In the genomic region with DNA sequence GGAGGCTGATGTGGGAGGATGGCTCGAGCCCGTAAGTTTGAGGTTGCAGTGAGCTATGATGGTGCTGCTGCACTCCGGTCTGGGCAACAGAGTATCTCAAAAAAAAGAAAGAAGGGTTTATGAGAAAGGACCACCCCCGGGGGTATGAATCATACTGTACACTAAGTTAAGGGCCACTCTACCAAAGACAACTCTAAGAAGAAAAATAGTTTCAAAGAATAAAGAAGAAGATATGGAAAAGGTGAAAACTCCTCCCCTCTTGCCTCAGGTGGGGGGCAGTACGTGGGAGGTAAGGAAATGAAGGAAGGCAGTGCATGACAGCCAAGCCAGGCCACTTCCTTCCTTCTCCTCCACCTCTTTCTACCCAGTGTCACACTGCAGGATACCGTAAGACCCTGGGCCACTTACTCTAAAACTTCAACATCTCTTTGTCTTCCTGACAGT, we compare ENCODE assay signal across 12 cellular contexts.
DNase-seq lines count a peak whose midpoint lies in the region; ATAC-seq and TF ChIP-seq lines count a peak whose summit lies in the region.
"Had no signal": no experiment of that assay in that cellular context is flagged by ENCODE, and none has a peak within 500 bp of the region (broad histone marks: within the 10 kb centered on the region; RNA-seq: fewer than 3 reads in every experiment).

No MANE protein-coding gene starts in this region.

- TF ChIP-seq CTCF in GM10248 (IDR thresholded peaks at IDR 0.05; ENCODE audit: control extremely low read depth, extremely low read depth, low read depth, missing control alignments): no peak

- H3K4me1 Mint-ChIP-seq in activated naive CD8-positive, alpha-beta T cell treated with anti-CD3 and anti-CD28 coated beads, Interleukin-2, amount 50 U/mL, for 24 hours: peaks cover 100% of the 10 kb centered on the region

- DNase-seq in GM10248 (ENCODE audit: extremely low spot score) (peak; percentile 13), T-helper 2 cell (peak in 3 of 5 experiments; percentile 12 to 73 (median 56)), HK-2 (ENCODE audit: unreplicated experiment) (no peak), head of caudate nucleus (no peak)
- DNase-seq in activated naive CD8-positive, alpha-beta T cell treated with anti-CD3 and anti-CD28 coated beads, Interleukin-2, amount 50 U/mL, for 24 hours: peak; percentile 55
- peak; percentile 47 for DNase-seq in stimulated activated CD4-positive, alpha-beta T cell treated with anti-CD3 and anti-CD28 coated beads, Interleukin-4, amount 100 ng/mL, for 24 hours
- DNase-seq: Calu3, caudate nucleus, NCI-H1092, NCI-H524 treated with DMSO at 0.1 percent for 48 hours had no signal

- no peaks in the 10 kb centered on the region for H3K9me3 Mint-ChIP-seq in activated naive CD8-positive, alpha-beta T cell treated with anti-CD3 and anti-CD28 coated beads, Interleukin-2, amount 50 U/mL, for 24 hours

- peaks cover 22% of the 10 kb centered on the region for H3K36me3 Mint-ChIP-seq in activated naive CD8-positive, alpha-beta T cell treated with anti-CD3 and anti-CD28 coated beads, Interleukin-2, amount 50 U/mL, for 24 hours (ENCODE audit: low read depth)

- peak overlapping the region; percentile 77 for H3K4me3 Mint-ChIP-seq in activated naive CD8-positive, alpha-beta T cell treated with anti-CD3 and anti-CD28 coated beads, Interleukin-2, amount 50 U/mL, for 24 hours

- intact Hi-C loops in head of caudate nucleus (cut with DNase I): no loop called here

- POLR2A ChIA-PET in GM10248 (lab: Yijun Ruan, JAX): no interaction called here

- H3K27ac Mint-ChIP-seq in activated naive CD8-positive, alpha-beta T cell treated with anti-CD3 and anti-CD28 coated beads, Interleukin-2, amount 50 U/mL, for 24 hours: peak overlapping the region; percentile 97

- no peaks in the 10 kb centered on the region for H3K27me3 Mint-ChIP-seq in activated naive CD8-positive, alpha-beta T cell treated with anti-CD3 and anti-CD28 coated beads, Interleukin-2, amount 50 U/mL, for 24 hours

- CTCF ChIA-PET in GM10248 (lab: Yijun Ruan, JAX): no interaction called here

- ATAC-seq in activated naive CD8-positive, alpha-beta T cell treated with anti-CD3 and anti-CD28 coated beads, Interleukin-2, amount 50 U/mL, for 24 hours: peak; percentile 79
- ATAC-seq in HG03442 (IDR thresholded peaks at IDR 0.05; ENCODE audit: unreplicated experiment) (no peak), GM21381 (IDR thresholded peaks at IDR 0.05; ENCODE audit: unreplicated experiment) (no peak)

Comparison
In these comparisons a context has a peak if more than half of its experiments do, and no peak if none do; other contexts are left out.
1. DNase-seq: peak in GM10248 (single experiment), T-helper 2 cell (3 of 5), activated naive CD8-positive, alpha-beta T cell treated with anti-CD3 and anti-CD28 coated beads, Interleukin-2, amount 50 U/mL, for 24 hours (single experiment) and stimulated activated CD4-positive, alpha-beta T cell treated with anti-CD3 and anti-CD28 coated beads, Interleukin-4, amount 100 ng/mL, for 24 hours (single experiment); none in HK-2 (single experiment) and head of caudate nucleus (0 of 42).